In genomic region chr10:131874991-131875451, GRCh38 we compare ENCODE assay signal across 8 cellular contexts.
DNase-seq lines count a peak whose midpoint lies in the region; ATAC-seq and TF ChIP-seq lines count a peak whose summit lies in the region.

No MANE protein-coding gene starts in this region.

- ATAC-seq in HG02642 (IDR thresholded peaks at IDR 0.05; ENCODE audit: poor library complexity, unreplicated experiment) (peak; percentile 85), HG02571 (IDR thresholded peaks at IDR 0.05; ENCODE audit: unreplicated experiment) (no peak)

- peak; percentile 85 for TF ChIP-seq CTCF in brain microvascular endothelial cell (IDR thresholded peaks at IDR 0.05; ENCODE audit: low read depth, low read length, missing control alignments)

- H3K27ac ChIP-seq in brain microvascular endothelial cell = no peak overlapping the region

- no peak overlapping the region for H3K4me3 ChIP-seq in brain microvascular endothelial cell (ENCODE audit: low read depth, low read length)

- no peaks in the 10 kb centered on the region for H3K36me3 ChIP-seq in brain microvascular endothelial cell (replicated peaks)

- no peaks in the 10 kb centered on the region for H3K27me3 ChIP-seq in brain microvascular endothelial cell (replicated peaks)

- in situ Hi-C loops in brain microvascular endothelial cell (cut with HindIII; ENCODE audit: low pct_ligation_motif_present, low sequenced_read_pairs) = no loop called here

- DNase-seq in GM04504 (ENCODE audit: low read depth) = peak; percentile 42
- peak; percentile 67 for DNase-seq in NCI-H146 treated with DMSO at 0.1 percent for 48 hours (lab: John Stamatoyannopoulos, UW; ENCODE audit: unreplicated experiment)
- peak; percentile 77 for DNase-seq in SW480 (ENCODE audit: low spot score)
- peak; percentile 78 for DNase-seq in brain microvascular endothelial cell
- peak; percentile 78 for DNase-seq in iris pigment epithelial cell (ENCODE audit: low read depth)
- peak; percentile 22 to 64 for DNase-seq in stimulated activated CD4-positive, alpha-beta T cell treated with anti-CD3 and anti-CD28 coated beads, Interleukin-15, amount 100 ng/mL, for 48 hours (ENCODE audit: low read depth in 2 of 2)
